In the genomic region with DNA sequence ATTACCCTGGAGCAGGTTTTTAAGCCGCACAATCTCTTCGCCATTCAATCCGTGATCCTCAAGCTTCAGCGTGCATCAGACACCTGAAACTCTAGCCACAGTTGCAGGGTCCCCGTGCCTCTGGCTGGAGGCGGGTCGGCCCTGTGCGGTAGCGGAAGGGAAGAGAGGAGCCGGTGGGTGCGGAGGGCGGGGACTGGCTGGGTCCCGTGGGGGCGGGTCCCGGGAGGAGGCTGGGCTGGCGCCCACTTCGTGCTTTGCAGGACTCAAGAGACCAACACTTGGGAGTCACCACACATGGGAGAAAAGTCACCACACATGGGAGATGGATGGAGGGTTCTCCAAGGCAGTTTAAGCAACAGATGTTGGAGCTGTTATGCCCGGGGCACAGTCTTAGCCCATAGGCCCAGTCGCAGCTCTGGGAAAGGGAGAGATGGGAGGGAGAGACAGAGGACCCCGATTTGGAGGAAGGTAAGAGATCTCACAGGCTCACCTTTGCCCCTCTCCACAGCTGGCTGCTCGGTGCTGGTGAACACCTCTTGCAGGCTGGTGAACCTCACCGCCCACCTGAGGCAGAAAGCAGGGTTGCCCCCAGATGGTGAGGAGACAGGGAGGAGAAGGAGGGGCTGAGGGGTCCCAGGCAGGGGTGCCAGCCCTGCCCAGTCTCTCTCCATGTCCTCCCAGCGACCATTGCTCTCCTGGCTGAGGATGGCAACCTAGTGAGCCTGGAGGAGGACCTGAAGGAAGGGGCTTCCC, we compare ENCODE assay signal across 10 cellular contexts. TPM values are rescaled to one million over a fixed set of nuclear protein-coding genes. Genes with fewer than 3 reads are reported as not detected.
DNase-seq lines count a peak whose midpoint lies in the region; ATAC-seq lines count a peak whose summit lies in the region.
"Had no signal": no experiment of that assay in that cellular context is flagged by ENCODE, and none has a peak within 500 bp of the region (broad histone marks: within the 10 kb centered on the region; RNA-seq: fewer than 3 reads in every experiment).

No MANE protein-coding gene starts in this region.

- no peak overlapping the region for H3K27ac Mint-ChIP-seq in activated T-cell treated with anti-CD3 and anti-CD28 coated beads, Interleukin-2, amount 50 U/mL, for 72 hours
- peak overlapping the region; percentile 68 for H3K27ac Mint-ChIP-seq in stimulated activated naive CD8-positive, alpha-beta T cell treated with anti-CD3 and anti-CD28 coated beads, Interleukin-15, Interleukin-2, amounts not matched to agents 100 ng/mL and 50 ng/mL, for 24 hours

- H3K9me3 Mint-ChIP-seq in activated T-cell treated with anti-CD3 and anti-CD28 coated beads, Interleukin-2, amount 50 U/mL, for 72 hours: no peaks in the 10 kb centered on the region
- no peaks in the 10 kb centered on the region for H3K9me3 Mint-ChIP-seq in stimulated activated naive CD8-positive, alpha-beta T cell treated with anti-CD3 and anti-CD28 coated beads, Interleukin-15, Interleukin-2, amounts not matched to agents 100 ng/mL and 50 ng/mL, for 24 hours

- no peaks in the 10 kb centered on the region for H3K9me3 ChIP-seq in HUES64 (ENCODE audit: insufficient read depth, low read depth, low read length)

- peak overlapping the region; percentile 27 for H3K4me3 ChIP-seq in HUES64 (ENCODE audit: low read length)

- peaks cover 3% of the 10 kb centered on the region; the same call in 1 of the 2 replicates for H3K27me3 ChIP-seq in HUES64 (ENCODE audit: insufficient read depth, low read length)

- no peaks in the 10 kb centered on the region for H3K36me3 Mint-ChIP-seq in activated T-cell treated with anti-CD3 and anti-CD28 coated beads, Interleukin-2, amount 50 U/mL, for 72 hours (ENCODE audit: insufficient read depth in 2 of 2)
- peaks cover 13% of the 10 kb centered on the region for H3K36me3 Mint-ChIP-seq in stimulated activated naive CD8-positive, alpha-beta T cell treated with anti-CD3 and anti-CD28 coated beads, Interleukin-15, Interleukin-2, amounts not matched to agents 100 ng/mL and 50 ng/mL, for 24 hours (ENCODE audit: low read depth)

- H3K9ac ChIP-seq in HUES64 (ENCODE audit: low read depth, low read length): no peak overlapping the region

- H3K36me3 ChIP-seq in HUES64 (ENCODE audit: insufficient read depth, low read length): no peaks in the 10 kb centered on the region

- ATAC-seq in activated T-cell treated with anti-CD3 and anti-CD28 coated beads, Interleukin-2, amount 50 U/mL, for 72 hours (replicated peaks in 1 of 2): peak; percentile 34 to 51
- no peak for ATAC-seq in GM21447 (IDR thresholded peaks at IDR 0.05; ENCODE audit: unreplicated experiment)

- peaks cover 18% of the 10 kb centered on the region for H3K4me1 ChIP-seq in HUES64 (ENCODE audit: insufficient read depth, low read length)

- peak overlapping the region; percentile 59 to 77 for H3K4me3 Mint-ChIP-seq in activated T-cell treated with anti-CD3 and anti-CD28 coated beads, Interleukin-2, amount 50 U/mL, for 72 hours
- peak overlapping the region; percentile 74 for H3K4me3 Mint-ChIP-seq in stimulated activated naive CD8-positive, alpha-beta T cell treated with anti-CD3 and anti-CD28 coated beads, Interleukin-15, Interleukin-2, amounts not matched to agents 100 ng/mL and 50 ng/mL, for 24 hours

- DNase-seq in activated T-cell treated with anti-CD3 and anti-CD28 coated beads, Interleukin-2, amount 50 U/mL, for 72 hours: peak; percentile 40 to 67
- peak; percentile 81 for DNase-seq in left kidney (ENCODE audit: low read depth, low spot score)
- no peak for DNase-seq in UCSD-AML1 (lab: John Stamatoyannopoulos, UW; ENCODE audit: unreplicated experiment)
- no peak for DNase-seq in NCI-H226
- no peak for DNase-seq in DMS79 (lab: John Stamatoyannopoulos, UW)
- DNase-seq: NCI-H2081 treated with DMSO at 0.1 percent for 48 hours had no signal

- no peaks in the 10 kb centered on the region for H3K27me3 Mint-ChIP-seq in activated T-cell treated with anti-CD3 and anti-CD28 coated beads, Interleukin-2, amount 50 U/mL, for 72 hours (ENCODE audit: low read depth)
- no peaks in the 10 kb centered on the region for H3K27me3 Mint-ChIP-seq in stimulated activated naive CD8-positive, alpha-beta T cell treated with anti-CD3 and anti-CD28 coated beads, Interleukin-15, Interleukin-2, amounts not matched to agents 100 ng/mL and 50 ng/mL, for 24 hours

- H3K27ac ChIP-seq in HUES64 (ENCODE audit: low read depth, low read length): no peak overlapping the region

- peaks cover 39% of the 10 kb centered on the region for H3K4me1 Mint-ChIP-seq in activated T-cell treated with anti-CD3 and anti-CD28 coated beads, Interleukin-2, amount 50 U/mL, for 72 hours (ENCODE audit: low read depth)
- peaks cover 42% of the 10 kb centered on the region for H3K4me1 Mint-ChIP-seq in stimulated activated naive CD8-positive, alpha-beta T cell treated with anti-CD3 and anti-CD28 coated beads, Interleukin-15, Interleukin-2, amounts not matched to agents 100 ng/mL and 50 ng/mL, for 24 hours (ENCODE audit: low read depth)

- 48% methylated on average over 23 of the region's 23 CpGs for WGBS in HUES64

RNA-seq across cellular contexts. Expression of gene C22orf15, which starts 1.0 kb away (rescaled TPM):
- 0.45 TPM for polyA plus RNA-seq in HUES64 (2013, experiment 1 of 2)
- 0.44 TPM for polyA plus RNA-seq in HUES64 (2013, experiment 2 of 2)
- 1 to 10 TPM in 1 of 2 donors, under 1 TPM in 1; 0.72 to 1.5 TPM for total RNA-seq in activated T-cell treated with anti-CD3 and anti-CD28 coated beads, Interleukin-2, amount 50 U/mL, for 72 hours

RNA-seq across cellular contexts. Expression of gene CHCHD10, which starts 4.0 kb away (rescaled TPM):
- polyA plus RNA-seq in HUES64 (2013, experiment 1 of 2): 117 TPM
- polyA plus RNA-seq in HUES64 (2013, experiment 2 of 2): 145 TPM
- 10 to 100 TPM; 54.4 to 62.5 TPM for total RNA-seq in activated T-cell treated with anti-CD3 and anti-CD28 coated beads, Interleukin-2, amount 50 U/mL, for 72 hours

RNA-seq across cellular contexts. Expression of gene MMP11, which starts 8.9 kb away (rescaled TPM):
- 5.7 TPM for polyA plus RNA-seq in HUES64 (2013, experiment 1 of 2)
- polyA plus RNA-seq in HUES64 (2013, experiment 2 of 2): 7.3 TPM
- under 1 TPM; 0.46 to 0.56 TPM for total RNA-seq in activated T-cell treated with anti-CD3 and anti-CD28 coated beads, Interleukin-2, amount 50 U/mL, for 72 hours

RNA-seq across cellular contexts. Expression of gene VPREB3, which starts 9.5 kb away (rescaled TPM):
- not detected for polyA plus RNA-seq in HUES64 (2013, experiment 1 of 2)
- polyA plus RNA-seq in HUES64 (2013, experiment 2 of 2): not detected
- 1 to 10 TPM in 1 of 2 donors, under 1 TPM in 1; 0.90 to 1.7 TPM for total RNA-seq in activated T-cell treated with anti-CD3 and anti-CD28 coated beads, Interleukin-2, amount 50 U/mL, for 72 hours
- total RNA-seq: dermis microvascular lymphatic vessel endothelial cell had no signal

RNA-seq across cellular contexts. Expression of gene ZNF70, which starts 12.8 kb away (rescaled TPM):
- 1.8 TPM for polyA plus RNA-seq in HUES64 (2013, experiment 1 of 2)
- polyA plus RNA-seq in HUES64 (2013, experiment 2 of 2): 2.2 TPM
- 1 to 10 TPM; 1.6 to 1.8 TPM for total RNA-seq in activated T-cell treated with anti-CD3 and anti-CD28 coated beads, Interleukin-2, amount 50 U/mL, for 72 hours

Comparison
In these comparisons a context has a peak if more than half of its experiments do, and no peak if none do; other contexts are left out.
1. DNase-seq: peak in activated T-cell treated with anti-CD3 and anti-CD28 coated beads, Interleukin-2, amount 50 U/mL, for 72 hours (2 of 2) and left kidney (single experiment); none in UCSD-AML1 (single experiment), NCI-H226 (single experiment) and DMS79 (single experiment).